In genomic region chr6:21529431-21529830, GRCh38 we compare ENCODE assay signal across 36 cellular contexts.
"Had no signal": no experiment of that assay in that cellular context is flagged by ENCODE, and none has a peak within 500 bp of the region (broad histone marks: within the 10 kb centered on the region; RNA-seq: fewer than 3 reads in every experiment).

No MANE protein-coding gene starts in this region.

- H3K27me3 ChIP-seq: adrenal gland, ascending aorta, breast epithelium, cardiac muscle cell, colonic mucosa, esophagus squamous epithelium, gastroesophageal sphincter had no signal

- H3K4me1 Mint-ChIP-seq: activated CD4-positive, alpha-beta T cell treated with anti-CD3 and anti-CD28 coated beads for 36 hours; activated CD4-positive, alpha-beta T cell treated with anti-CD3 and anti-CD28 coated beads, Interleukin-2, amount 10 ng/mL, durations not matched to agents 24 days and 14 days; activated CD8-positive, alpha-beta memory T cell treated with anti-CD3 and anti-CD28 coated beads, Interleukin-2, amount 10 ng/mL, durations not matched to agents 7 days and 5 days; activated naive CD4-positive, alpha-beta T cell treated with anti-CD3 and anti-CD28 coated beads, Interleukin-2, amount 50 U/mL, for 24 hours; activated naive CD8-positive, alpha-beta T cell treated with anti-CD3 and anti-CD28 coated beads for 36 hours; activated naive CD8-positive, alpha-beta T cell treated with anti-CD3 and anti-CD28 coated beads, Interleukin-2, amount 50 U/mL, for 24 hours; T-helper 17 cell had no signal

- H3K36me3 ChIP-seq: adrenal gland, ascending aorta, breast epithelium, cardiac muscle cell, colonic mucosa, esophagus squamous epithelium, gastroesophageal sphincter had no signal

- H3K27ac Mint-ChIP-seq: activated CD4-positive, alpha-beta memory T cell treated with anti-CD3 and anti-CD28 coated beads for 36 hours; activated CD4-positive, alpha-beta T cell treated with anti-CD3 and anti-CD28 coated beads for 36 hours; activated CD4-positive, alpha-beta T cell treated with anti-CD3 and anti-CD28 coated beads, Interleukin-2, amount 10 ng/mL, durations not matched to agents 24 days and 14 days; activated CD8-positive, alpha-beta memory T cell treated with anti-CD3 and anti-CD28 coated beads, Interleukin-2, amount 10 ng/mL, durations not matched to agents 7 days and 5 days; activated CD8-positive, alpha-beta T cell treated with anti-CD3 and anti-CD28 coated beads, Interleukin-2, amount 10 ng/mL, durations not matched to agents 7 days and 5 days; activated naive CD4-positive, alpha-beta T cell treated with anti-CD3 and anti-CD28 coated beads for 36 hours; activated naive CD4-positive, alpha-beta T cell treated with anti-CD3 and anti-CD28 coated beads, Interleukin-2, amount 50 U/mL, for 24 hours; activated naive CD8-positive, alpha-beta T cell treated with anti-CD3 and anti-CD28 coated beads for 36 hours; activated naive CD8-positive, alpha-beta T cell treated with anti-CD3 and anti-CD28 coated beads, Interleukin-2, amount 50 U/mL, for 24 hours; activated T-helper 1 cell treated with anti-CD3 and anti-CD28 coated beads, Interleukin-12 subunit alpha, Interleukin-12 subunit beta, Interleukin-2, Interleukin-4 antibody, amounts not matched to agents 30 ng/mL and 10 ng/mL and 1 ng/mL, durations not matched to agents 14 hours and 24 hours and 36 hours; activated T-helper 2 cell treated with anti-CD3 and anti-CD28 coated beads, Interferon-gamma antibody, Interleukin-2, Interleukin-4, amounts not matched to agents 10 μg/mL and 5 μg/mL and 100 μg/mL, durations not matched to agents 14 hours and 24 hours and 36 hours; brain; T-helper 17 cell; T-helper 2 cell treated with Interferon-gamma antibody and Interleukin-4, amounts not matched to agents 5 μg/mL and 100 μg/mL, for 36 hours had no signal

- H3K4me1 ChIP-seq: adrenal gland, ascending aorta, breast epithelium, colonic mucosa, esophagus squamous epithelium, gastroesophageal sphincter had no signal

- FAIRE-seq: endometrium, endothelial cell of umbilical vein had no signal

- H3K4me3 ChIP-seq: adrenal gland, ascending aorta, breast epithelium, cardiac muscle cell, colonic mucosa, esophagus squamous epithelium, gastroesophageal sphincter had no signal

- H3K9me3 Mint-ChIP-seq: activated CD4-positive, alpha-beta memory T cell treated with anti-CD3 and anti-CD28 coated beads for 36 hours; activated CD4-positive, alpha-beta T cell treated with anti-CD3 and anti-CD28 coated beads, Interleukin-2, amount 10 ng/mL, durations not matched to agents 24 days and 14 days; activated naive CD4-positive, alpha-beta T cell treated with anti-CD3 and anti-CD28 coated beads for 36 hours; activated naive CD4-positive, alpha-beta T cell treated with anti-CD3 and anti-CD28 coated beads, Interleukin-2, amount 50 U/mL, for 24 hours; activated naive CD8-positive, alpha-beta T cell treated with anti-CD3 and anti-CD28 coated beads for 36 hours; activated naive CD8-positive, alpha-beta T cell treated with anti-CD3 and anti-CD28 coated beads, Interleukin-2, amount 50 U/mL, for 24 hours; activated T-helper 1 cell treated with anti-CD3 and anti-CD28 coated beads, Interleukin-12 subunit alpha, Interleukin-12 subunit beta, Interleukin-2, Interleukin-4 antibody, amounts not matched to agents 30 ng/mL and 10 ng/mL and 1 ng/mL, durations not matched to agents 14 hours and 24 hours and 36 hours; activated T-helper 2 cell treated with anti-CD3 and anti-CD28 coated beads, Interferon-gamma antibody, Interleukin-2, Interleukin-4, amounts not matched to agents 10 μg/mL and 5 μg/mL and 100 μg/mL, durations not matched to agents 14 hours and 24 hours and 36 hours; brain; T-helper 2 cell treated with Interferon-gamma antibody and Interleukin-4, amounts not matched to agents 5 μg/mL and 100 μg/mL, for 36 hours had no signal

- ATAC-seq: activated CD4-positive, alpha-beta T cell treated with anti-CD3 and anti-CD28 coated beads for 36 hours; activated CD8-positive, alpha-beta memory T cell treated with anti-CD3 and anti-CD28 coated beads, Interleukin-2, amount 10 ng/mL, durations not matched to agents 7 days and 5 days; activated CD8-positive, alpha-beta T cell treated with anti-CD3 and anti-CD28 coated beads, Interleukin-2, amount 10 ng/mL, durations not matched to agents 7 days and 5 days; activated naive CD8-positive, alpha-beta T cell treated with anti-CD3 and anti-CD28 coated beads, Interleukin-2, amount 50 U/mL, for 24 hours; gastroesophageal sphincter; T-helper 17 cell had no signal

- H3K27ac ChIP-seq: adrenal gland, ascending aorta, breast epithelium, cardiac muscle cell, colonic mucosa, epithelial cell of prostate, esophagus squamous epithelium, gastroesophageal sphincter had no signal

- DNase-seq: activated CD4-positive, alpha-beta memory T cell treated with anti-CD3 and anti-CD28 coated beads for 36 hours; activated CD4-positive, alpha-beta T cell treated with anti-CD3 and anti-CD28 coated beads for 36 hours; activated CD4-positive, alpha-beta T cell treated with anti-CD3 and anti-CD28 coated beads, Interleukin-2, amount 10 ng/mL, durations not matched to agents 24 days and 14 days; activated CD4-positive, CD25-positive, alpha-beta regulatory T cell; activated CD4-positive, CD25-positive, alpha-beta regulatory T cell treated with anti-CD3 and anti-CD28 coated beads, Interleukin-2, amount 50 U/mL, for 72 hours; activated CD8-positive, alpha-beta memory T cell treated with anti-CD3 and anti-CD28 coated beads, Interleukin-2, amount 10 ng/mL, durations not matched to agents 7 days and 5 days; activated CD8-positive, alpha-beta memory T cell treated with anti-CD3 and anti-CD28 coated beads, Interleukin-2, amount 50 U/mL, for 4 hours; activated CD8-positive, alpha-beta T cell treated with anti-CD3 and anti-CD28 coated beads, Interleukin-2, amount 10 ng/mL, durations not matched to agents 7 days and 5 days; activated effector memory CD4-positive, alpha-beta T cell treated with anti-CD3 and anti-CD28 coated beads, Interleukin-2, amount 50 U/mL, for 16 hours; activated naive CD4-positive, alpha-beta T cell treated with anti-CD3 and anti-CD28 coated beads for 36 hours; activated naive CD8-positive, alpha-beta T cell treated with anti-CD3 and anti-CD28 coated beads for 36 hours; activated naive CD8-positive, alpha-beta T cell treated with anti-CD3 and anti-CD28 coated beads, Interleukin-2, amount 50 U/mL, for 24 hours; activated T-cell treated with anti-CD3 and anti-CD28 coated beads, Interleukin-2, amount 50 U/mL, for 1 hour; activated T-cell treated with anti-CD3 and anti-CD28 coated beads, Interleukin-2, amount 50 U/mL, for 48 hours; adrenal gland; central memory CD4-positive, alpha-beta T cell; cerebellar nuclear complex; colonic mucosa; effector CD8-positive, alpha-beta T cell; esophagus squamous epithelium; foreskin melanocyte; head of caudate nucleus; T-helper 17 cell; T1000 had no signal

- H3K9me3 ChIP-seq: adrenal gland, ascending aorta, breast epithelium, colonic mucosa, esophagus squamous epithelium, gastroesophageal sphincter had no signal

- H3K36me3 Mint-ChIP-seq: activated CD4-positive, alpha-beta memory T cell treated with anti-CD3 and anti-CD28 coated beads for 36 hours; activated CD8-positive, alpha-beta memory T cell treated with anti-CD3 and anti-CD28 coated beads, Interleukin-2, amount 10 ng/mL, durations not matched to agents 7 days and 5 days; activated naive CD4-positive, alpha-beta T cell treated with anti-CD3 and anti-CD28 coated beads, Interleukin-2, amount 50 U/mL, for 24 hours; activated naive CD8-positive, alpha-beta T cell treated with anti-CD3 and anti-CD28 coated beads for 36 hours; brain had no signal

- H3K4me3 Mint-ChIP-seq: activated CD4-positive, alpha-beta memory T cell treated with anti-CD3 and anti-CD28 coated beads for 36 hours; activated CD4-positive, alpha-beta T cell treated with anti-CD3 and anti-CD28 coated beads for 36 hours; activated CD4-positive, alpha-beta T cell treated with anti-CD3 and anti-CD28 coated beads, Interleukin-2, amount 10 ng/mL, durations not matched to agents 24 days and 14 days; activated CD8-positive, alpha-beta memory T cell treated with anti-CD3 and anti-CD28 coated beads, Interleukin-2, amount 10 ng/mL, durations not matched to agents 7 days and 5 days; activated CD8-positive, alpha-beta T cell treated with anti-CD3 and anti-CD28 coated beads, Interleukin-2, amount 10 ng/mL, durations not matched to agents 7 days and 5 days; activated naive CD4-positive, alpha-beta T cell treated with anti-CD3 and anti-CD28 coated beads for 36 hours; activated naive CD4-positive, alpha-beta T cell treated with anti-CD3 and anti-CD28 coated beads, Interleukin-2, amount 50 U/mL, for 24 hours; activated naive CD8-positive, alpha-beta T cell treated with anti-CD3 and anti-CD28 coated beads for 36 hours; activated naive CD8-positive, alpha-beta T cell treated with anti-CD3 and anti-CD28 coated beads, Interleukin-2, amount 50 U/mL, for 24 hours; activated T-helper 1 cell treated with anti-CD3 and anti-CD28 coated beads, Interleukin-12 subunit alpha, Interleukin-12 subunit beta, Interleukin-2, Interleukin-4 antibody, amounts not matched to agents 30 ng/mL and 10 ng/mL and 1 ng/mL, durations not matched to agents 14 hours and 24 hours and 36 hours; brain; T-helper 17 cell; T-helper 2 cell treated with Interferon-gamma antibody and Interleukin-4, amounts not matched to agents 5 μg/mL and 100 μg/mL, for 36 hours had no signal

- H3K27me3 Mint-ChIP-seq: activated CD4-positive, alpha-beta memory T cell treated with anti-CD3 and anti-CD28 coated beads for 36 hours; activated CD4-positive, alpha-beta T cell treated with anti-CD3 and anti-CD28 coated beads, Interleukin-2, amount 10 ng/mL, durations not matched to agents 24 days and 14 days; activated naive CD8-positive, alpha-beta T cell treated with anti-CD3 and anti-CD28 coated beads for 36 hours; brain had no signal
